Comparison of ENCODE assay signal across 8 cellular contexts in the genomic region with DNA sequence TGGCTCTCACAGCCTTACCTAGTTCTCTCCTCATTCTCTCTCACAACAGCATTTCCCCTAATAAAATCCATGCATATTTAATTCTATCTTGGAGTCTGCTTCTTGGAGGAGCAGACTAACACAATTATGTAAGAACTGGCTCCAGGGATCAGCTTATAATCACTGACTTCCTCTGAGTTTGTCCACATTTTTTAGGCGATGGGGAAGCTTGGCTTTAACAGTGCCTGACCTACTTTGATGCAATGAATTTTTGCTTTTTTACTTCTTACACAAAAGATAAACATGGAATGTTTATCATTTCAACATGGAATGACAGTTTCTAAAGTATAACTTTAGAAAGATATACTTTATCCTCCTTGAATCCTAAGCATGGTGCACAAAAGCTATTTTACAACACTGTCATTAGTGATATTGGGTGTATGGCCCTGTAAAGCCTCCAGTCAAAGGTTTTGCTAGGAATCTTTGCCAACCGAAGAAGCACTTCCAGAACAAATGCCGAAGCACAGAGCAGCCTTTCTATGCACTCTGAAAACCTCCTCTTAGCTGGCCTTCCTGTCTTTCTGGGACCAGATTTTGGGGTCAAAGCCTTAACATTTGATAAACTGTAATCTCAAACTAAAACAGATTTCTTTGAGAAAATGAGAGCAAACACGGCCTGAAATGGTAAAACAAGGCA. TPM values are rescaled to one million over a fixed set of nuclear protein-coding genes. Genes with fewer than 3 reads are reported as not detected.
A peak's percentile ranks its signal among the peaks of the same experiment; 100 is the strongest.
DNase-seq lines count a peak whose midpoint lies in the region; ATAC-seq and TF ChIP-seq lines count a peak whose summit lies in the region.

No MANE protein-coding gene starts in this region.

- H3K36me3 ChIP-seq in mesodermal cell (ENCODE audit: control insufficient read depth, insufficient read depth, low read length), result no peaks in the 10 kb centered on the region
- no peaks in the 10 kb centered on the region for H3K36me3 ChIP-seq in urinary bladder (ENCODE audit: insufficient read depth)

- H3K4me1 Mint-ChIP-seq in activated T-cell treated with anti-CD3 and anti-CD28 coated beads, Interleukin-2, amount 50 U/mL, for 4 hours (ENCODE audit: low read depth), result peaks cover 27% of the 10 kb centered on the region

- no peaks in the 10 kb centered on the region for H3K9me3 Mint-ChIP-seq in activated T-cell treated with anti-CD3 and anti-CD28 coated beads, Interleukin-2, amount 50 U/mL, for 4 hours

- no peaks in the 10 kb centered on the region for H3K27me3 Mint-ChIP-seq in activated T-cell treated with anti-CD3 and anti-CD28 coated beads, Interleukin-2, amount 50 U/mL, for 4 hours (ENCODE audit: low read depth)

- no peak for DNase-seq in activated T-cell treated with anti-CD3 and anti-CD28 coated beads, Interleukin-2, amount 50 U/mL, for 4 hours
- DNase-seq in activated T-cell treated with anti-CD3 and anti-CD28 coated beads, Interleukin-2, amount 50 U/mL, for 48 hours, result no peak
- no peak for DNase-seq in dorsolateral prefrontal cortex
- no peak for DNase-seq in GF-D8 (lab: John Stamatoyannopoulos, UW)
- no peak for DNase-seq in central memory CD4-positive, alpha-beta T cell
- DNase-seq in activated CD8-positive, alpha-beta memory T cell treated with anti-CD3 and anti-CD28 coated beads, Interleukin-2, amount 50 U/mL, for 48 hours, result no peak

- H3K36me3 Mint-ChIP-seq in activated T-cell treated with anti-CD3 and anti-CD28 coated beads, Interleukin-2, amount 50 U/mL, for 4 hours (ENCODE audit: insufficient read depth), result no peaks in the 10 kb centered on the region

- H3K9me3 ChIP-seq in mesodermal cell (ENCODE audit: control insufficient read depth, low read length), result no peaks in the 10 kb centered on the region

- H3K4me3 ChIP-seq in dorsolateral prefrontal cortex, result peak overlapping the region; percentile 31 to 77 (median 58)
- H3K4me3 ChIP-seq in mesodermal cell (ENCODE audit: extremely low read depth, insufficient read depth, low read length, poor library complexity, severe bottlenecking), result peak overlapping the region; percentile 48
- peak overlapping the region; percentile 33 for H3K4me3 ChIP-seq in urinary bladder (ENCODE audit: low read depth, low read length)

- no peak for TF ChIP-seq CTCF in dorsolateral prefrontal cortex (IDR thresholded peaks at IDR 0.05 in 54 of 56, conservative IDR thresholded peaks at IDR 0.05 in 2 of 56; ENCODE audit: low read depth in 1 of 56, partially characterized antibody in 56 of 56)

- H3K27ac ChIP-seq in dorsolateral prefrontal cortex, result peak overlapping the region in 58 of 59 donors; percentile 11 to 89 (median 75)
- H3K27ac ChIP-seq in mesodermal cell (ENCODE audit: low read depth, low read length, severe bottlenecking), result peak overlapping the region; percentile 20
- H3K27ac ChIP-seq in urinary bladder (ENCODE audit: low read depth), result peak overlapping the region; percentile 53

- H3K4me1 ChIP-seq in mesodermal cell (ENCODE audit: control insufficient read depth, insufficient read depth, low read length, poor library complexity, severe bottlenecking), result peaks cover 5% of the 10 kb centered on the region
- H3K4me1 ChIP-seq in urinary bladder (ENCODE audit: insufficient read depth), result no peaks in the 10 kb centered on the region

- intact Hi-C loops in dorsolateral prefrontal cortex (cut with DNase I), result loop anchor here (5.0 to 10.0 kb wide), 3 partner anchors 234 to 597 kb away; partner anchors contain the start of genes CISD2 (in 1 of the 2) and NFKB1 (in 1 of the 2)

- ATAC-seq in activated T-cell treated with anti-CD3 and anti-CD28 coated beads, Interleukin-2, amount 50 U/mL, for 4 hours, result no peak

- H3K4me3 Mint-ChIP-seq in activated T-cell treated with anti-CD3 and anti-CD28 coated beads, Interleukin-2, amount 50 U/mL, for 4 hours, result peak overlapping the region; percentile 84

- H3K27me3 ChIP-seq in dorsolateral prefrontal cortex, result no peaks in the 10 kb centered on the region

- WGBS in mesodermal cell (ENCODE audit: insufficient coverage in 2 of 2), 2 experiments, result 14 to 78% methylated on average over 1 to 2 of the region's 4 CpGs
- 7% methylated on average over 4 of the region's 4 CpGs for WGBS in urinary bladder

RNA-seq across cellular contexts. Expression of gene BDH2, which starts 0.8 kb away (rescaled TPM):
- total RNA-seq in activated T-cell treated with anti-CD3 and anti-CD28 coated beads, Interleukin-2, amount 50 U/mL, for 4 hours, result 1 to 10 TPM; 6.7 to 9.0 (median 7.3) TPM
- 10 to 100 TPM; 22.2 to 79.3 (median 39.1) TPM for total RNA-seq in dorsolateral prefrontal cortex
- 67.3 TPM for polyA plus RNA-seq in mesodermal cell (2013, experiment 1 of 2)
- polyA plus RNA-seq in mesodermal cell (2013, experiment 2 of 2), result 61.2 TPM
- 78.8 TPM for total RNA-seq in urinary bladder
- polyA plus RNA-seq in urinary bladder, result 61.6 TPM

RNA-seq across cellular contexts. Expression of gene SLC9B2, which starts 22.3 kb away (rescaled TPM):
- 10 to 100 TPM; 41.7 to 47.0 (median 44.4) TPM for total RNA-seq in activated T-cell treated with anti-CD3 and anti-CD28 coated beads, Interleukin-2, amount 50 U/mL, for 4 hours
- total RNA-seq in dorsolateral prefrontal cortex (100 to 1,000 TPM in 50 of 120 experiments, 10 to 100 TPM in 70; 32.3 to 137 (median 97.0) TPM), urinary bladder (22.8 TPM)
- 8.4 TPM for polyA plus RNA-seq in mesodermal cell (2013, experiment 1 of 2)
- 7.6 TPM for polyA plus RNA-seq in mesodermal cell (2013, experiment 2 of 2)
- 14.9 TPM for polyA plus RNA-seq in urinary bladder

Comparison
In these comparisons a context has a peak if more than half of its experiments do, and no peak if none do; other contexts are left out.
1. H3K27ac ChIP-seq: peak in every context shown above with its lines; median percentile 75 in dorsolateral prefrontal cortex; 53 in urinary bladder; 20 in mesodermal cell.